In genomic region chr9:134062461-134063087, GRCh38 we compare ENCODE assay signal across 15 cellular contexts. TPM values are rescaled to one million over a fixed set of nuclear protein-coding genes. Genes with fewer than 3 reads are reported as not detected.
DNase-seq lines count a peak whose midpoint lies in the region; ATAC-seq and TF ChIP-seq lines count a peak whose summit lies in the region.
"Had no signal": no experiment of that assay in that cellular context is flagged by ENCODE, and none has a peak within 500 bp of the region (broad histone marks: within the 10 kb centered on the region; RNA-seq: fewer than 3 reads in every experiment).

No MANE protein-coding gene starts in this region.

- H3K4me3 ChIP-seq in spleen: no peak overlapping the region

- intact Hi-C loops in activated naive CD4-positive, alpha-beta T cell treated with anti-CD3 and anti-CD28 coated beads for 36 hours (cut with micrococcal nuclease): loop anchor here (10.0 kb wide), 1 partner anchor 918 kb away; no protein-coding TSS in a partner anchor
- intact Hi-C loops in spleen (cut with DNase I; ENCODE audit: low total_unique reads): loop anchor here (10.0 kb wide), 1 partner anchor 72 kb away; the partner anchor contains the start of gene WDR5

- no peak for ATAC-seq in GM18502 (IDR thresholded peaks at IDR 0.05; ENCODE audit: poor library complexity, unreplicated experiment)
- no peak for ATAC-seq in natural killer cell treated with Interleukin-12 subunit alpha and Interleukin-12 subunit beta and Interleukin-15 and Interleukin-18, amount 100 ng/mL, for 72 hours

- TF ChIP-seq POLR2A in spleen (IDR thresholded peaks at IDR 0.05): no peak

- peaks cover 50% of the 10 kb centered on the region for H3K4me1 Mint-ChIP-seq in activated naive CD4-positive, alpha-beta T cell treated with anti-CD3 and anti-CD28 coated beads for 36 hours (ENCODE audit: low read depth)
- peaks cover 21 to 40% of the 10 kb centered on the region in 2 donors for H3K4me1 Mint-ChIP-seq in natural killer cell treated with Interleukin-12 subunit alpha and Interleukin-12 subunit beta and Interleukin-15 and Interleukin-18, amount 100 ng/mL, for 72 hours (ENCODE audit: low read depth in 2 of 2)

- no peak overlapping the region for H3K27ac Mint-ChIP-seq in activated naive CD4-positive, alpha-beta T cell treated with anti-CD3 and anti-CD28 coated beads for 36 hours
- peak overlapping the region in 1 of 2 donors; percentile 66 for H3K27ac Mint-ChIP-seq in natural killer cell treated with Interleukin-12 subunit alpha and Interleukin-12 subunit beta and Interleukin-15 and Interleukin-18, amount 100 ng/mL, for 72 hours

- TF ChIP-seq CTCF in spleen (IDR thresholded peaks at IDR 0.05 in 8 of 11, conservative IDR thresholded peaks at IDR 0.05 in 3 of 11): no peak

- no peaks in the 10 kb centered on the region for H3K27me3 Mint-ChIP-seq in activated naive CD4-positive, alpha-beta T cell treated with anti-CD3 and anti-CD28 coated beads for 36 hours (ENCODE audit: low read depth)
- H3K27me3 Mint-ChIP-seq in natural killer cell treated with Interleukin-12 subunit alpha and Interleukin-12 subunit beta and Interleukin-15 and Interleukin-18, amount 100 ng/mL, for 72 hours: no peaks in the 10 kb centered on the region

- no peaks in the 10 kb centered on the region for H3K27me3 ChIP-seq in spleen (replicated peaks in 1 of 7)

- no peaks in the 10 kb centered on the region for H3K9me3 Mint-ChIP-seq in activated naive CD4-positive, alpha-beta T cell treated with anti-CD3 and anti-CD28 coated beads for 36 hours
- no peaks in the 10 kb centered on the region for H3K9me3 Mint-ChIP-seq in natural killer cell treated with Interleukin-12 subunit alpha and Interleukin-12 subunit beta and Interleukin-15 and Interleukin-18, amount 100 ng/mL, for 72 hours

- CTCF ChIA-PET in activated naive CD4-positive, alpha-beta T cell treated with anti-CD3 and anti-CD28 coated beads for 36 hours (lab: Charles Lee): no interaction called here

- peaks cover 43 to 95% (median 94%) of the 10 kb centered on the region in 6 donors for H3K4me1 ChIP-seq in spleen

- H3K36me3 Mint-ChIP-seq in activated naive CD4-positive, alpha-beta T cell treated with anti-CD3 and anti-CD28 coated beads for 36 hours (ENCODE audit: low read depth): peaks cover 2% of the 10 kb centered on the region
- no peaks in the 10 kb centered on the region for H3K36me3 Mint-ChIP-seq in natural killer cell treated with Interleukin-12 subunit alpha and Interleukin-12 subunit beta and Interleukin-15 and Interleukin-18, amount 100 ng/mL, for 72 hours

- peaks cover 0 to 16% (median 0%) of the 10 kb centered on the region in 6 donors for H3K36me3 ChIP-seq in spleen

- WGBS in spleen, 5 donors: 58 to 77% (median 68%) methylated on average over 18 to 22 of the region's 22 CpGs

- peak; percentile 3 for DNase-seq in activated naive CD4-positive, alpha-beta T cell treated with anti-CD3 and anti-CD28 coated beads for 36 hours
- no peak for DNase-seq in activated naive CD4-positive, alpha-beta T cell (lab: John Stamatoyannopoulos, UW)
- peak; percentile 5 for DNase-seq in activated naive CD4-positive, alpha-beta T cell treated with anti-CD3 and anti-CD28 coated beads, Interleukin-2, amount 50 U/mL, for 16 hours
- DNase-seq in mesenteric fat pad (ENCODE audit: low spot score) (peak; percentile 77), spleen (peak; percentile 65), RPMI8226 (no peak)
- no peak for DNase-seq in natural killer cell treated with Interleukin-12 subunit alpha and Interleukin-12 subunit beta and Interleukin-15 and Interleukin-18, amount 100 ng/mL, for 72 hours (ENCODE audit: low spot score)
- DNase-seq: activated CD4-positive, alpha-beta T cell treated with anti-CD3 and anti-CD28 coated beads for 48 hours; activated gamma-delta T cell treated with Interleukin-2 at 50 U/mL for 16 hours; C1 segment of cervical spinal cord; NCI-H2029 treated with DMSO at 0.1 percent for 48 hours; NCI-H524 treated with DMSO at 0.1 percent for 48 hours; small intestine had no signal

- no peak overlapping the region for H3K27ac ChIP-seq in spleen
- H3K27ac ChIP-seq: 22Rv1 had no signal

- no peak overlapping the region for H3K4me3 Mint-ChIP-seq in activated naive CD4-positive, alpha-beta T cell treated with anti-CD3 and anti-CD28 coated beads for 36 hours
- no peak overlapping the region for H3K4me3 Mint-ChIP-seq in natural killer cell treated with Interleukin-12 subunit alpha and Interleukin-12 subunit beta and Interleukin-15 and Interleukin-18, amount 100 ng/mL, for 72 hours

- H3K9me3 ChIP-seq in spleen: no peaks in the 10 kb centered on the region

RNA-seq across cellular contexts. Expression of gene BRD3, which starts 5.3 kb away (rescaled TPM):
- 10 to 100 TPM; 34.2 to 36.6 TPM for total RNA-seq in activated naive CD4-positive, alpha-beta T cell treated with anti-CD3 and anti-CD28 coated beads for 36 hours
- total RNA-seq in mesenteric fat pad (28.6 TPM), spleen (10 to 100 TPM; 21.3 to 54.0 (median 35.9) TPM)
- polyA plus RNA-seq in spleen: 10 to 100 TPM in 1 of 3 donors, 1 to 10 TPM in 2; 5.9 to 12.6 (median 6.1) TPM
- total RNA-seq in natural killer cell treated with Interleukin-12 subunit alpha and Interleukin-12 subunit beta and Interleukin-15 and Interleukin-18, amount 100 ng/mL, for 72 hours: 10 to 100 TPM; 17.8 to 19.1 TPM

RNA-seq across cellular contexts. Expression of gene BRD3OS, which starts 37.3 kb away (rescaled TPM):
- 1 to 10 TPM; 6.3 to 6.7 TPM for total RNA-seq in activated naive CD4-positive, alpha-beta T cell treated with anti-CD3 and anti-CD28 coated beads for 36 hours
- total RNA-seq in mesenteric fat pad (13.5 TPM), spleen (10 to 100 TPM in 5 of 7 donors, 1 to 10 TPM in 2; 9.5 to 13.2 (median 11.3) TPM)
- 10 to 100 TPM in 1 of 3 donors, 1 to 10 TPM in 2; 6.9 to 10.2 (median 9.8) TPM for polyA plus RNA-seq in spleen
- 10 to 100 TPM in 1 of 2 donors, 1 to 10 TPM in 1; 9.6 to 10.7 TPM for total RNA-seq in natural killer cell treated with Interleukin-12 subunit alpha and Interleukin-12 subunit beta and Interleukin-15 and Interleukin-18, amount 100 ng/mL, for 72 hours

Comparison
In these comparisons a context has a peak if more than half of its experiments do, and no peak if none do; other contexts are left out.
1. DNase-seq: peak in activated naive CD4-positive, alpha-beta T cell treated with anti-CD3 and anti-CD28 coated beads for 36 hours (single experiment), activated naive CD4-positive, alpha-beta T cell treated with anti-CD3 and anti-CD28 coated beads, Interleukin-2, amount 50 U/mL, for 16 hours (single experiment), mesenteric fat pad (single experiment) and spleen (single experiment); none in activated naive CD4-positive, alpha-beta T cell (0 of 4), RPMI8226 (single experiment) and natural killer cell treated with Interleukin-12 subunit alpha and Interleukin-12 subunit beta and Interleukin-15 and Interleukin-18, amount 100 ng/mL, for 72 hours (single experiment).